In the genomic region with DNA sequence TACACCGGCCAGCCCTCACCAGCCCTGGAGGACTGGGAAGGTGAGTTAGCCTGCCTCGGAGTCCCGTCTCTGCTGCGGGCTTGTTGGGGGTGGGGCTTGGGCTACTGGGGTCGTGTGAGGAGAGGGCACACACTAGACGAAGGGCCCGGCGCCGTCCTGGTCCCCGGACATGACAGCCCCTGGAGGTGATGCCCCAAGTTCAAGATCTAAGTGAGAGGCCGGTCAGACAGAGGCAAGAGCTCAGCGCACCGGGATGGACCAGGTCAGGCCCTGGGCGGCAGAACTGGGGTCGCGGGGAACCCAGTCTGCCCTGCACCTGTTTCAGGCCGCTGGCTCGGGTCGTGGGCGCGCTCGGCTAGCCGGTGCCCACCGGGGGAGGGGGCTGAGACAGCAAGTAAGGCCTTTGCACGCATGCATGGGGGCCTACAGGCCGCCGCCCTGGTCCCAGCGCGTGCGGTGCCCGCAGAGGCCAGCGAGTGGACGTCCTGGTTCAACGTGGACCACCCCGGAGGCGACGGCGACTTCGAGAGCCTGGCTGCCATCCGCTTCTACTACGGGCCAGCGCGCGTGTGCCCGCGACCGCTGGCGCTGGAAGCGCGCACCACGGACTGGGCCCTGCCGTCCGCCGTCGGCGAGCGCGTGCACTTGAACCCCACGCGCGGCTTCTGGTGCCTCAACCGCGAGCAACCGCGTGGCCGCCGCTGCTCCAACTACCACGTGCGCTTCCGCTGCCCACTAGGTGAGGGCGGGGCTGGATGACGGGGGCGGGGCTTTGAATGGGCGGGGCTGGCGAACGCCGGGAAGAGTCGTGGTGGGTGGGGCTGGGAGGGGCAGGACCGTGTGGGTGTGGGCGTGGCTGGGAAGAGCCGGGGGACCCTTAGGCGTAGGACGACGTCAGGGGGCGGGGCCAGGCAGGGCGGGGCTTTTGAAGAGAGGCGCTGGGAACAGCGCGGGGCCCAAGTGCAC, we compare ENCODE assay signal across 8 cellular contexts. TPM values are rescaled to one million over a fixed set of nuclear protein-coding genes. Genes with fewer than 3 reads are reported as not detected.
A peak's percentile ranks its signal among the peaks of the same experiment; 100 is the strongest.
DNase-seq lines count a peak whose midpoint lies in the region; ATAC-seq and TF ChIP-seq lines count a peak whose summit lies in the region.

No MANE protein-coding gene starts in this region.

- DNase-seq in GM23338 (ENCODE audit: low spot score) (peak; percentile 98), stomach (peak; percentile 69), hepatic stellate cell (ENCODE audit: low spot score) (no peak), GOT3 (lab: John Stamatoyannopoulos, UW) (no peak), Karpas-422 (no peak)
- peak; percentile 84 for DNase-seq in activated CD4-positive, alpha-beta T cell treated with anti-CD3 and anti-CD28 coated beads, Interleukin-2, amount 10 ng/mL, durations not matched to agents 24 days and 14 days
- peak in 8 of 10 donors; percentile 41 to 84 (median 52) for DNase-seq in naive thymus-derived CD8-positive, alpha-beta T cell

- H3K27me3 Mint-ChIP-seq in GM23338 (ENCODE audit: insufficient read depth, low read depth, poor library complexity), result peaks cover 26% of the 10 kb centered on the region
- H3K27me3 Mint-ChIP-seq in activated CD4-positive, alpha-beta T cell treated with anti-CD3 and anti-CD28 coated beads, Interleukin-2, amount 10 ng/mL, durations not matched to agents 24 days and 14 days, result peaks cover 17% of the 10 kb centered on the region
- peaks cover 0 to 6% (median 0%) of the 10 kb centered on the region in 5 donors for H3K27me3 Mint-ChIP-seq in naive thymus-derived CD8-positive, alpha-beta T cell

- H3K9me2 ChIP-seq in GM23338 (ENCODE audit: insufficient read depth) (no peaks in the 10 kb centered on the region), Karpas-422 (replicated peaks; ENCODE audit: insufficient read depth, low read length) (no peaks in the 10 kb centered on the region)

- H3K27me3 ChIP-seq in GM23338 (ENCODE audit: insufficient read depth) (peaks cover 30% of the 10 kb centered on the region), duodenal mucosa (ENCODE audit: control insufficient read depth in 1 of 2, insufficient read depth in 2 of 2, low read length in 2 of 2) (peaks cover 17 to 35% of the 10 kb centered on the region in 2 donors), stomach (peaks cover 16 to 93% (median 54%) of the 10 kb centered on the region in 3 donors), Karpas-422 (ENCODE audit: low read length) (no peaks in the 10 kb centered on the region)

- no peak for TF ChIP-seq EP300 in stomach (IDR thresholded peaks at IDR 0.05)

- peak; percentile 44 for ATAC-seq in GM23338
- ATAC-seq in naive thymus-derived CD8-positive, alpha-beta T cell, result peak; percentile 22 to 31

- H3K79me2 ChIP-seq in GM23338 (replicated peaks; ENCODE audit: insufficient read depth), result no peaks in the 10 kb centered on the region
- H3K79me2 ChIP-seq in Karpas-422 (ENCODE audit: low read length), result no peaks in the 10 kb centered on the region

- POLR2A ChIA-PET in naive thymus-derived CD8-positive, alpha-beta T cell (lab: Charles Lee), result interaction anchor here (0.6 to 1.6 kb wide), 7 partner anchors 24 to 281 kb away, joined by 3 to 6 read pairs (median 3); partner anchors contain the start of genes NDUFA13 and ZNF506

- no peak overlapping the region for H3K9ac ChIP-seq in duodenal mucosa (ENCODE audit: low read depth in 1 of 2, low read length in 2 of 2)
- no peak overlapping the region for H3K9ac ChIP-seq in Karpas-422 (ENCODE audit: low read length)

- TF ChIP-seq CTCF in GM23338 (conservative IDR thresholded peaks at IDR 0.05; ENCODE audit: low read depth in 2 of 2) (no peak), stomach (IDR thresholded peaks at IDR 0.05) (no peak)

- no peak overlapping the region for H3K27ac ChIP-seq in GM23338 (ENCODE audit: low read depth)
- H3K27ac ChIP-seq in duodenal mucosa (ENCODE audit: low read depth, low read length), result no peak overlapping the region
- no peak overlapping the region for H3K27ac ChIP-seq in stomach
- no peak overlapping the region for H3K27ac ChIP-seq in Karpas-422 (ENCODE audit: low read length)

- no peaks in the 10 kb centered on the region for H3K9me3 ChIP-seq in duodenal mucosa (ENCODE audit: control insufficient read depth in 1 of 2, low read length in 2 of 2)
- peaks cover 0 to 9% (median 0%) of the 10 kb centered on the region in 4 donors for H3K9me3 ChIP-seq in stomach
- H3K9me3 ChIP-seq in Karpas-422 (ENCODE audit: low read length), result no peaks in the 10 kb centered on the region

- H3K36me3 ChIP-seq in GM23338 (ENCODE audit: insufficient read depth) (no peaks in the 10 kb centered on the region), duodenal mucosa (ENCODE audit: control insufficient read depth in 1 of 2, insufficient read depth in 2 of 2, low read length in 2 of 2) (no peaks in the 10 kb centered on the region), stomach (peaks cover 0 to 6% (median 2%) of the 10 kb centered on the region in 4 donors), Karpas-422 (ENCODE audit: insufficient read depth, low read length) (no peaks in the 10 kb centered on the region)

- intact Hi-C loops in activated CD4-positive, alpha-beta T cell treated with anti-CD3 and anti-CD28 coated beads, Interleukin-2, amount 10 ng/mL, durations not matched to agents 24 days and 14 days (cut with micrococcal nuclease), result loop anchor here (10.0 kb wide), 1 partner anchor 195 kb away; the partner anchor contains the start of gene ZNF14
- intact Hi-C loops in stomach (cut with DNase I; ENCODE audit: low total_unique reads), result loop anchor here (5.0 to 10.0 kb wide), 2 partner anchors 102 to 415 kb away; partner anchors contain the start of gene GMIP

- H3K4me3 Mint-ChIP-seq in GM23338, result peak overlapping the region; percentile 68; the same call in 2 of the 3 replicates
- peak overlapping the region; percentile 74 for H3K4me3 Mint-ChIP-seq in activated CD4-positive, alpha-beta T cell treated with anti-CD3 and anti-CD28 coated beads, Interleukin-2, amount 10 ng/mL, durations not matched to agents 24 days and 14 days
- H3K4me3 Mint-ChIP-seq in naive thymus-derived CD8-positive, alpha-beta T cell, result peak overlapping the region; percentile 65 to 86 (median 76)

- H3K4me2 ChIP-seq in GM23338, result peak overlapping the region; percentile 97
- H3K4me2 ChIP-seq in Karpas-422 (ENCODE audit: low read depth, low read length, poor library complexity, severe bottlenecking), result no peak overlapping the region

- WGBS in stomach, 5 donors, result 20 to 33% (median 22%) methylated on average over 59 to 89 of the region's 89 CpGs

- peak overlapping the region; percentile 74 for H3K4me3 ChIP-seq in GM23338
- peak overlapping the region; percentile 8 to 43 for H3K4me3 ChIP-seq in duodenal mucosa (ENCODE audit: low read depth in 1 of 2, low read length in 2 of 2)
- H3K4me3 ChIP-seq in stomach, result peak overlapping the region; percentile 23 to 42 (median 25)
- no peak overlapping the region for H3K4me3 ChIP-seq in Karpas-422 (ENCODE audit: low read length)

- no peak for TF ChIP-seq POLR2A in stomach (IDR thresholded peaks at IDR 0.05)

- peaks cover 15% of the 10 kb centered on the region; the same call in 1 of the 2 replicates for H3F3A ChIP-seq in GM23338 (replicated peaks; ENCODE audit: low read depth)

- H3K36me3 Mint-ChIP-seq in GM23338 (ENCODE audit: low read depth), result no peaks in the 10 kb centered on the region; the same call in 2 of the 3 replicates
- H3K36me3 Mint-ChIP-seq in activated CD4-positive, alpha-beta T cell treated with anti-CD3 and anti-CD28 coated beads, Interleukin-2, amount 10 ng/mL, durations not matched to agents 24 days and 14 days (ENCODE audit: low read depth), result peaks cover 3% of the 10 kb centered on the region
- H3K36me3 Mint-ChIP-seq in naive thymus-derived CD8-positive, alpha-beta T cell, result no peaks in the 10 kb centered on the region

- H3K4me1 Mint-ChIP-seq in GM23338, result peaks cover 8% of the 10 kb centered on the region; the same call in 2 of the 3 replicates
- H3K4me1 Mint-ChIP-seq in activated CD4-positive, alpha-beta T cell treated with anti-CD3 and anti-CD28 coated beads, Interleukin-2, amount 10 ng/mL, durations not matched to agents 24 days and 14 days, result peaks cover 16% of the 10 kb centered on the region
- H3K4me1 Mint-ChIP-seq in naive thymus-derived CD8-positive, alpha-beta T cell, result peaks cover 15 to 38% (median 33%) of the 10 kb centered on the region in 4 donors

- H3K9me3 Mint-ChIP-seq in GM23338, result no peaks in the 10 kb centered on the region
- H3K9me3 Mint-ChIP-seq in activated CD4-positive, alpha-beta T cell treated with anti-CD3 and anti-CD28 coated beads, Interleukin-2, amount 10 ng/mL, durations not matched to agents 24 days and 14 days, result no peaks in the 10 kb centered on the region
- no peaks in the 10 kb centered on the region for H3K9me3 Mint-ChIP-seq in naive thymus-derived CD8-positive, alpha-beta T cell

- H2AFZ ChIP-seq in GM23338 (peak overlapping the region; percentile 87; the same call in 1 of the 2 replicates), Karpas-422 (ENCODE audit: low read length) (no peak overlapping the region)

- peak overlapping the region; percentile 88; the same call in 1 of the 2 replicates for H3K27ac Mint-ChIP-seq in GM23338
- peak overlapping the region; percentile 65 for H3K27ac Mint-ChIP-seq in activated CD4-positive, alpha-beta T cell treated with anti-CD3 and anti-CD28 coated beads, Interleukin-2, amount 10 ng/mL, durations not matched to agents 24 days and 14 days
- H3K27ac Mint-ChIP-seq in naive thymus-derived CD8-positive, alpha-beta T cell, result peak overlapping the region in 5 of 10 donors; percentile 52 to 83 (median 65)

- H3K4me1 ChIP-seq in GM23338 (ENCODE audit: insufficient read depth) (peaks cover 5% of the 10 kb centered on the region; the same call in 1 of the 2 replicates), duodenal mucosa (ENCODE audit: control insufficient read depth in 1 of 2, insufficient read depth in 2 of 2, low read length in 2 of 2) (peaks cover 6 to 18% of the 10 kb centered on the region in 2 donors), stomach (peaks cover 24 to 47% (median 42%) of the 10 kb centered on the region in 4 donors), Karpas-422 (ENCODE audit: low read length) (no peaks in the 10 kb centered on the region)

- H4K20me1 ChIP-seq in GM23338 (replicated peaks; ENCODE audit: insufficient read depth), result 0 out of 2 replicates have a peak, but pooled peaks cover 5% of the 10 kb centered on the region
- no peaks in the 10 kb centered on the region for H4K20me1 ChIP-seq in Karpas-422 (ENCODE audit: insufficient read depth, low read depth, low read length)

RNA-seq across cellular contexts. Expression of gene CILP2, which starts 2.0 kb away (rescaled TPM):
- 17.0 and 21.6 TPM in 2 replicates for total RNA-seq in GM23338 (2014; rRNA removed; shearing (Covaris generic))
- polyA plus RNA-seq in GM23338 (2016; fragmentation: Nextera tagmentation; extraction: Ambion mirVana) (4.0 and 5.0 TPM in 2 replicates), stomach (under 1 TPM in 1 of 3 donors, not detected in 2; 0.05 TPM)
- total RNA-seq in activated CD4-positive, alpha-beta T cell treated with anti-CD3 and anti-CD28 coated beads, Interleukin-2, amount 10 ng/mL, durations not matched to agents 24 days and 14 days, result 0.14 TPM in 2 replicates
- total RNA-seq in naive thymus-derived CD8-positive, alpha-beta T cell, result under 1 TPM; 0.31 to 0.41 TPM
- polyA plus RNA-seq in naive thymus-derived CD8-positive, alpha-beta T cell, result under 1 TPM in 2 of 3 donors, not detected in 1; 0.56 to 0.64 TPM
- total RNA-seq in stomach, result 1 to 10 TPM in 1 of 5 donors, under 1 TPM in 2, not detected in 2; under 0.01 to 1.4 (median 0.73) TPM
- 0.15 and 0.87 TPM in 2 replicates for total RNA-seq in Karpas-422 (2014; rRNA removed; shearing (Covaris generic); ENCODE audit: low replicate concordance)

RNA-seq across cellular contexts. Expression of gene YJEFN3, which starts 11.3 kb away (rescaled TPM):
- 0.85 and 3.5 TPM in 2 replicates for total RNA-seq in GM23338 (2014; rRNA removed; shearing (Covaris generic))
- polyA plus RNA-seq in GM23338 (2016; fragmentation: Nextera tagmentation; extraction: Ambion mirVana), result 3.7 and 6.5 TPM in 2 replicates
- 11.4 and 14.6 TPM in 2 replicates for total RNA-seq in activated CD4-positive, alpha-beta T cell treated with anti-CD3 and anti-CD28 coated beads, Interleukin-2, amount 10 ng/mL, durations not matched to agents 24 days and 14 days
- total RNA-seq in naive thymus-derived CD8-positive, alpha-beta T cell, result 10 to 100 TPM; 11.1 to 12.8 TPM
- polyA plus RNA-seq in naive thymus-derived CD8-positive, alpha-beta T cell, result under 1 TPM in 2 of 3 donors, not detected in 1; 0.08 to 0.63 TPM
- total RNA-seq in stomach, result 100 to 1,000 TPM in 1 of 5 donors, 1 to 10 TPM in 1, under 1 TPM in 3; 0.43 to 117 (median 0.92) TPM
- 10 to 100 TPM in 1 of 3 donors, 1 to 10 TPM in 2; 4.9 to 14.5 (median 5.2) TPM for polyA plus RNA-seq in stomach
- total RNA-seq in Karpas-422 (2014; rRNA removed; shearing (Covaris generic); ENCODE audit: low replicate concordance), result 7.9 and 11.4 TPM in 2 replicates

RNA-seq across cellular contexts. Expression of gene NDUFA13, which starts 24.0 kb away (rescaled TPM):
- total RNA-seq in GM23338 (2014; rRNA removed; shearing (Covaris generic)), result 37.6 and 143 TPM in 2 replicates
- polyA plus RNA-seq in GM23338 (2016; fragmentation: Nextera tagmentation; extraction: Ambion mirVana) (598 and 619 TPM in 2 replicates), stomach (100 to 1,000 TPM; 258 to 367 (median 300) TPM)
- 370 and 391 TPM in 2 replicates for total RNA-seq in activated CD4-positive, alpha-beta T cell treated with anti-CD3 and anti-CD28 coated beads, Interleukin-2, amount 10 ng/mL, durations not matched to agents 24 days and 14 days
- 100 to 1,000 TPM; 177 to 180 TPM for total RNA-seq in naive thymus-derived CD8-positive, alpha-beta T cell
- 100 to 1,000 TPM; 329 to 360 (median 338) TPM for polyA plus RNA-seq in naive thymus-derived CD8-positive, alpha-beta T cell
- 100 to 1,000 TPM in 1 of 5 donors, 10 to 100 TPM in 4; 24.5 to 204 (median 71.4) TPM for total RNA-seq in stomach
- 255 and 557 TPM in 2 replicates for total RNA-seq in Karpas-422 (2014; rRNA removed; shearing (Covaris generic); ENCODE audit: low replicate concordance)

RNA-seq across cellular contexts. Expression of gene TSSK6, which starts 24.7 kb away (rescaled TPM):
- 4.5 and 4.9 TPM in 2 replicates for total RNA-seq in GM23338 (2014; rRNA removed; shearing (Covaris generic))
- polyA plus RNA-seq in GM23338 (2016; fragmentation: Nextera tagmentation; extraction: Ambion mirVana), result 0.28 and 0.63 TPM in 2 replicates
- 3.3 and 4.4 TPM in 2 replicates for total RNA-seq in activated CD4-positive, alpha-beta T cell treated with anti-CD3 and anti-CD28 coated beads, Interleukin-2, amount 10 ng/mL, durations not matched to agents 24 days and 14 days
- 10 to 100 TPM in 1 of 2 experiments, 1 to 10 TPM in 1; 9.3 to 10.8 TPM for total RNA-seq in naive thymus-derived CD8-positive, alpha-beta T cell
- 1 to 10 TPM in 2 of 3 donors, under 1 TPM in 1; 0.59 to 3.7 (median 3.1) TPM for polyA plus RNA-seq in naive thymus-derived CD8-positive, alpha-beta T cell
- total RNA-seq in stomach, result 10 to 100 TPM in 1 of 5 donors, 1 to 10 TPM in 3, not detected in 1; 2.0 to 31.7 (median 5.6) TPM
- polyA plus RNA-seq in stomach, result 1 to 10 TPM in 1 of 3 donors, under 1 TPM in 2; 0.93 to 2.0 (median 0.93) TPM
- total RNA-seq in Karpas-422 (2014; rRNA removed; shearing (Covaris generic); ENCODE audit: low replicate concordance), result 5.0 and 10.8 TPM in 2 replicates

Comparison
In these comparisons a context has a peak if more than half of its experiments do, and no peak if none do; other contexts are left out.
1. DNase-seq: peak in GM23338 (single experiment), activated CD4-positive, alpha-beta T cell treated with anti-CD3 and anti-CD28 coated beads, Interleukin-2, amount 10 ng/mL, durations not matched to agents 24 days and 14 days (single experiment), naive thymus-derived CD8-positive, alpha-beta T cell (8 of 10) and stomach (single experiment); none in hepatic stellate cell (single experiment), GOT3 (single experiment) and Karpas-422 (single experiment).
2. Peak in every context shown above with its lines, with median percentiles within 50 percentile points of each other: H3K4me3 Mint-ChIP-seq.